ENCODE assay signal across 16 cellular contexts in the genomic region with DNA sequence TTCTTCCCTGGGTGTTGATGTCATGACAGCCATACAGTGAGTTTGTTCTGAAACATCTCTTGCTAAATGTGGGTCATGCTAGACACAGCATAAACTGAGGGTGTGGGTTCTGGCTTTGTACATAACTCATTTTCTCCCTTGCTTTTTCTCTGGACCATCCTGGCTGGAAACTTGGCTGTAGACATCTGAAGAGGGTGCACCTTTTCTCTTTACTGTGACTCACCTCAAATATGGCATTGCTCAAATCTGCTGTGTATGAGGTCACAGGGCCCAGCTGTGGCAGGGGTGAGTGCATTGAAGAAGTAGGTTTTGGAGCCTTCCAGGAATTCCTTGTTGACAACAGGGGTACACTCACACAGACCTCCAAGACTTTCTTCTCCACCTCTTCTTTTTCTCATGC.
"Had no signal": no experiment of that assay in that cellular context is flagged by ENCODE, and none has a peak within 500 bp of the region (broad histone marks: within the 10 kb centered on the region; RNA-seq: fewer than 3 reads in every experiment).

No MANE protein-coding gene starts in this region.

- DNase-seq: activated CD4-positive, CD25-positive, alpha-beta regulatory T cell treated with anti-CD3 and anti-CD28 coated beads, Interleukin-2, amount 50 U/mL, for 72 hours; activated CD8-positive, alpha-beta memory T cell treated with anti-CD3 and anti-CD28 coated beads, Interleukin-2, amount 50 U/mL, for 4 hours; activated CD8-positive, alpha-beta T cell treated with anti-CD3 and anti-CD28 coated beads, Interleukin-2, amount 10 ng/mL, durations not matched to agents 7 days and 5 days; activated naive CD8-positive, alpha-beta T cell treated with anti-CD3 and anti-CD28 coated beads, Interleukin-2, amount 10 ng/mL, durations not matched to agents 7 days and 5 days; activated T-cell treated with anti-CD3 and anti-CD28 coated beads, Interleukin-2, amount 50 U/mL, for 48 hours; aorta; cerebellar nuclear complex; effector memory CD4-positive, alpha-beta T cell; left cardiac atrium; lower lobe of right lung; spleen; thyroid gland had no signal

- H3K27me3 ChIP-seq: gastroesophageal sphincter, neural progenitor cell, spleen, thyroid gland had no signal

- H3K27ac Mint-ChIP-seq: activated CD8-positive, alpha-beta T cell treated with anti-CD3 and anti-CD28 coated beads, Interleukin-2, amount 10 ng/mL, durations not matched to agents 7 days and 5 days; activated naive CD8-positive, alpha-beta T cell treated with anti-CD3 and anti-CD28 coated beads, Interleukin-2, amount 10 ng/mL, durations not matched to agents 7 days and 5 days; mesothelial cell of epicardium; neural progenitor cell had no signal

- H3K4me3 Mint-ChIP-seq: activated CD8-positive, alpha-beta T cell treated with anti-CD3 and anti-CD28 coated beads, Interleukin-2, amount 10 ng/mL, durations not matched to agents 7 days and 5 days; activated naive CD8-positive, alpha-beta T cell treated with anti-CD3 and anti-CD28 coated beads, Interleukin-2, amount 10 ng/mL, durations not matched to agents 7 days and 5 days; mesothelial cell of epicardium; neural progenitor cell had no signal

- H3K36me3 ChIP-seq: neural progenitor cell, thyroid gland had no signal

- H3K36me3 Mint-ChIP-seq: mesothelial cell of epicardium, neural progenitor cell had no signal

- H3K4me1 ChIP-seq: gastroesophageal sphincter, lower lobe of right lung, neural progenitor cell, spleen, thyroid gland had no signal

- H3K9me3 ChIP-seq: gastroesophageal sphincter, lower lobe of right lung, spleen, thyroid gland had no signal

- H3K9me3 Mint-ChIP-seq: activated naive CD8-positive, alpha-beta T cell treated with anti-CD3 and anti-CD28 coated beads, Interleukin-2, amount 10 ng/mL, durations not matched to agents 7 days and 5 days; mesothelial cell of epicardium; neural progenitor cell had no signal

- H3K27me3 Mint-ChIP-seq: activated naive CD8-positive, alpha-beta T cell treated with anti-CD3 and anti-CD28 coated beads, Interleukin-2, amount 10 ng/mL, durations not matched to agents 7 days and 5 days had no signal

- H3K4me3 ChIP-seq: gastroesophageal sphincter, lower lobe of right lung, neural progenitor cell, spleen, thyroid gland had no signal

- ATAC-seq: activated CD8-positive, alpha-beta T cell treated with anti-CD3 and anti-CD28 coated beads, Interleukin-2, amount 10 ng/mL, durations not matched to agents 7 days and 5 days; gastroesophageal sphincter; left cardiac atrium; lower lobe of right lung; sciatic nerve had no signal

- H3K4me1 Mint-ChIP-seq: mesothelial cell of epicardium, neural progenitor cell had no signal

- H3K27ac ChIP-seq: gastroesophageal sphincter, lower lobe of right lung, neural progenitor cell, spleen, thyroid gland had no signal
